Comparison of ENCODE assay signal across 19 cellular contexts in the genomic region with DNA sequence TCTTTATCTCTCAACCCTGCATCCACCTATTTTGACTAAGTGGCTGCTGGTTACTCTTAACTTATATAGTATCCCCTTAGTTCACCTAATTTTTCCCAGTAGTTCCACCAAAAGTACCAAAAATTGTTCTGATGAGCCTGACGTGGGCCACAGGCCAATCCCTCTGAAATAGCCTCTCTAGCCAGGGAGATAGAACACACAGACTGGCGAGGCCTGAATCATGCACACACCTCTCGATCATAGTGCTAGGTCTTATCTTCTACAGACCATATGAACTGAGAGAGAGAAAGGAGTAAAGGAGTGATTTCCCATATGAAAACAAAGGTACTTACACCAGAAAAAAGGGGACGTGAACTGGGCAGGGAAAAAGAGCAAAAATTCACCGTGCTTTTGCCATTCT.
"Had no signal": no experiment of that assay in that cellular context is flagged by ENCODE, and none has a peak within 500 bp of the region (broad histone marks: within the 10 kb centered on the region; RNA-seq: fewer than 3 reads in every experiment).

No MANE protein-coding gene starts in this region.

- H3K4me3 ChIP-seq: left lung, prostate gland, right lobe of liver had no signal

- H3K27ac ChIP-seq: left lung, right lobe of liver, WERI-Rb-1 had no signal

- H3K9me3 ChIP-seq: left lung, prostate gland, right lobe of liver had no signal

- ATAC-seq: activated CD8-positive, alpha-beta T cell treated with anti-CD3 and anti-CD28 coated beads, Interleukin-2, amount 10 ng/mL, durations not matched to agents 7 days and 5 days; activated naive CD4-positive, alpha-beta T cell treated with anti-CD3 and anti-CD28 coated beads, Interleukin-2, amount 50 U/mL, for 72 hours; activated T-helper 17 cell treated with anti-CD3 and anti-CD28 coated beads, Interleukin-2, amount 50 U/mL, for 72 hours; natural killer cell; right lobe of liver; T-cell had no signal

- H3K36me3 ChIP-seq: left lung, prostate gland, right lobe of liver, WERI-Rb-1 had no signal

- H3K27me3 ChIP-seq: left lung, right lobe of liver had no signal

- H3K4me1 ChIP-seq: prostate gland, right lobe of liver had no signal

- DNase-seq: activated CD4-positive, alpha-beta T cell treated with anti-CD3 and anti-CD28 coated beads for 1 hour; activated CD4-positive, alpha-beta T cell treated with anti-CD3 and anti-CD28 coated beads, Interleukin-2, amount 50 U/mL, for 1 hour; activated CD8-positive, alpha-beta T cell treated with anti-CD3 and anti-CD28 coated beads, Interleukin-2, amount 10 ng/mL, durations not matched to agents 7 days and 5 days; activated T-cell treated with anti-CD3 and anti-CD28 coated beads, Interleukin-2, amount 50 U/mL, for 1 hour; cerebellar nuclear complex; cortex of kidney; endodermal cell; kidney; left lung; mammary epithelial cell; natural killer cell; right lobe of liver; stimulated activated CD4-positive, alpha-beta T cell treated with anti-CD3 and anti-CD28 coated beads, Interleukin-4, amount 100 ng/mL, for 1 hour; stimulated activated naive CD4-positive, alpha-beta T cell; T-cell; WERI-Rb-1 had no signal
